Comparison of ENCODE assay signal across 9 cellular contexts in genomic region chr1:31111290-31111951, GRCh38. TPM values are rescaled to one million over a fixed set of nuclear protein-coding genes. Genes with fewer than 3 reads are reported as not detected.
DNase-seq lines count a peak whose midpoint lies in the region; ATAC-seq and TF ChIP-seq lines count a peak whose summit lies in the region.
"Had no signal": no experiment of that assay in that cellular context is flagged by ENCODE, and none has a peak within 500 bp of the region (broad histone marks: within the 10 kb centered on the region; RNA-seq: fewer than 3 reads in every experiment).

No MANE protein-coding gene starts in this region.

- in situ Hi-C loops in mammary epithelial cell (cut with MboI; ENCODE audit: low sequenced_read_pairs in 2 of 2): no loop called here
- in situ Hi-C loops in G401 (cut with HindIII; ENCODE audit: low sequenced_read_pairs): no loop called here

- DNase-seq in Caco-2 (peak; percentile 51 to 59), NCI-H2081 treated with DMSO at 0.1 percent for 48 hours (lab: John Stamatoyannopoulos, UW) (peak; percentile 56), mammary epithelial cell (peak; percentile 72), mesenchymal stem cell (peak; percentile 56), G401 (ENCODE audit: low spot score) (no peak)
- DNase-seq in stimulated activated CD4-positive, alpha-beta T cell treated with anti-CD3 and anti-CD28 coated beads, Interleukin-15, amount 100 ng/mL, for 24 hours: no peak
- DNase-seq in activated CD4-positive, alpha-beta T cell treated with anti-CD3 and anti-CD28 coated beads, Interleukin-2, amount 50 U/mL, for 48 hours: no peak

- CTCF ChIA-PET in Caco-2 (lab: Charles Lee): no interaction called here
- CTCF ChIA-PET in mammary epithelial cell (lab: Charles Lee; ENCODE audit: low non-redundant PET): no interaction called here

- H3K79me2 ChIP-seq in mammary epithelial cell (ENCODE audit: insufficient read depth, low read length): no peaks in the 10 kb centered on the region

- peak overlapping the region; percentile 72 for H3K27ac Mint-ChIP-seq in Caco-2 (ENCODE audit: unreplicated experiment)

- no peak overlapping the region for H2BK120ac ChIP-seq in mesenchymal stem cell (ENCODE audit: low read depth, low read length)

- H3K4me3 Mint-ChIP-seq in Caco-2 (ENCODE audit: unreplicated experiment): no peak overlapping the region

- BruUV-seq in Caco-2 (replicated peaks; lab: Mats Ljungman, UMichigan) (no TSS peak), mammary epithelial cell (replicated peaks; lab: Mats Ljungman, UMichigan) (no TSS peak)

- H3K4me1 Mint-ChIP-seq in Caco-2 (ENCODE audit: low read depth, unreplicated experiment): peaks cover 6% of the 10 kb centered on the region

- H3K27ac ChIP-seq in mammary epithelial cell (ENCODE audit: insufficient read depth, low read depth, low read length): peak overlapping the region; percentile 47
- H3K27ac ChIP-seq in mesenchymal stem cell (ENCODE audit: low read length, poor library complexity, severe bottlenecking): no peak overlapping the region
- H3K27ac ChIP-seq: cardiac muscle cell had no signal

- H2BK12ac ChIP-seq in mesenchymal stem cell (ENCODE audit: low read length in 2 of 2): no peak overlapping the region

- no peaks in the 10 kb centered on the region for H3K27me3 Mint-ChIP-seq in Caco-2 (ENCODE audit: insufficient read depth, unreplicated experiment)

- dilution Hi-C loops in mammary epithelial cell (cut with HindIII; ENCODE audit: low sequenced_read_pairs): no loop called here

- POLR2A ChIA-PET in Caco-2 (lab: Charles Lee): interaction anchor here (1.0 kb wide), 1 partner anchor 46 kb away, joined by 6 read pairs; the partner anchor contains the start of gene PUM1

- H3K23ac ChIP-seq in mesenchymal stem cell (ENCODE audit: low read length in 2 of 2): no peak overlapping the region

- H3K4me1 ChIP-seq in Caco-2 (peaks cover 8% of the 10 kb centered on the region), mammary epithelial cell (ENCODE audit: insufficient read depth, low read length) (peaks cover 6% of the 10 kb centered on the region), mesenchymal stem cell (ENCODE audit: control insufficient read depth, insufficient read depth, low read depth, low read length) (peaks cover 1% of the 10 kb centered on the region)

- H3K14ac ChIP-seq in mesenchymal stem cell (ENCODE audit: low read length in 2 of 2): no peak overlapping the region

- H3K18ac ChIP-seq in mesenchymal stem cell (ENCODE audit: low read depth in 1 of 2, low read length in 2 of 2): peak overlapping the region in 1 of 2 experiments; percentile 73

- H3K9me3 ChIP-seq in Caco-2 (no peaks in the 10 kb centered on the region), mammary epithelial cell (replicated peaks; ENCODE audit: insufficient read depth, low read length) (no peaks in the 10 kb centered on the region), mesenchymal stem cell (ENCODE audit: control insufficient read depth, low read length) (no peaks in the 10 kb centered on the region)

- no peak overlapping the region for H4K91ac ChIP-seq in mesenchymal stem cell (ENCODE audit: low read length)

- H3K4me3 ChIP-seq in Caco-2 (ENCODE audit: low read depth, low read length): no peak overlapping the region
- H3K4me3 ChIP-seq in mammary epithelial cell (replicated peaks in 1 of 3; ENCODE audit: insufficient read depth in 1 of 3, low read depth in 2 of 3, low read length in 3 of 3): no peak overlapping the region
- no peak overlapping the region for H3K4me3 ChIP-seq in mesenchymal stem cell (ENCODE audit: insufficient read depth in 1 of 2, low read depth in 1 of 2, low read length in 2 of 2)
- H3K4me3 ChIP-seq: cardiac muscle cell had no signal

- H3K36me3 Mint-ChIP-seq in Caco-2 (ENCODE audit: insufficient read depth, unreplicated experiment): no peaks in the 10 kb centered on the region

- peak overlapping the region; percentile 47 for H2AFZ ChIP-seq in mammary epithelial cell (ENCODE audit: low read depth, low read length)
- no peak overlapping the region for H2AFZ ChIP-seq in mesenchymal stem cell (ENCODE audit: low read depth, low read length)

- ATAC-seq in GM18498 (IDR thresholded peaks at IDR 0.05; ENCODE audit: unreplicated experiment): no peak

- H3K27me3 ChIP-seq in Caco-2 (replicated peaks; ENCODE audit: control insufficient read depth, insufficient read depth, low read length): no peaks in the 10 kb centered on the region
- no peaks in the 10 kb centered on the region for H3K27me3 ChIP-seq in mammary epithelial cell (ENCODE audit: insufficient read depth, low read length)
- no peaks in the 10 kb centered on the region for H3K27me3 ChIP-seq in mesenchymal stem cell (ENCODE audit: control insufficient read depth in 1 of 2, insufficient read depth in 1 of 2, low read length in 2 of 2)
- H3K27me3 ChIP-seq: cardiac muscle cell had no signal

- 29% methylated on average over 6 of the region's 8 CpGs for WGBS in mammary epithelial cell (ENCODE audit: low coverage, missing lambda C conversion rate)
- WGBS in mesenchymal stem cell: 66% methylated on average over 6 of the region's 8 CpGs

- H2AK5ac ChIP-seq in mesenchymal stem cell (ENCODE audit: low read length, severe bottlenecking): no peak overlapping the region

- no peaks in the 10 kb centered on the region for H3K36me3 ChIP-seq in Caco-2 (ENCODE audit: control insufficient read depth, insufficient read depth, low read length)
- H3K36me3 ChIP-seq in mammary epithelial cell (ENCODE audit: insufficient read depth, low read length): no peaks in the 10 kb centered on the region
- no peaks in the 10 kb centered on the region for H3K36me3 ChIP-seq in mesenchymal stem cell (ENCODE audit: control insufficient read depth in 1 of 2, insufficient read depth in 2 of 2, low read depth in 1 of 2, low read length in 2 of 2)
- H3K36me3 ChIP-seq: cardiac muscle cell had no signal

- no peaks in the 10 kb centered on the region for H3K9me3 Mint-ChIP-seq in Caco-2 (ENCODE audit: unreplicated experiment)

- H2BK5ac ChIP-seq in mesenchymal stem cell (ENCODE audit: low read depth, low read length, poor library complexity, severe bottlenecking): no peak overlapping the region

- intact Hi-C loops in Caco-2 (cut with micrococcal nuclease; ENCODE audit: unreplicated experiment): no loop called here
- intact Hi-C loops in mammary epithelial cell (cut with micrococcal nuclease): loop anchor here (5.0 kb wide), 1 partner anchor 41 kb away; no protein-coding TSS in a partner anchor

- H4K20me1 ChIP-seq in mammary epithelial cell (ENCODE audit: insufficient read depth, low read length): no peaks in the 10 kb centered on the region

- no peaks in the 10 kb centered on the region for H3K79me1 ChIP-seq in mesenchymal stem cell (replicated peaks; ENCODE audit: low read length, poor library complexity, severe bottlenecking)

- H4K8ac ChIP-seq in mesenchymal stem cell (ENCODE audit: low read length): no peak overlapping the region

- H3K4me2 ChIP-seq in mammary epithelial cell (ENCODE audit: insufficient read depth, low read depth, low read length) (peak overlapping the region; percentile 50), mesenchymal stem cell (ENCODE audit: low read length, poor library complexity, severe bottlenecking) (no peak overlapping the region)

- peak overlapping the region; percentile 40 for H2BK15ac ChIP-seq in mesenchymal stem cell (ENCODE audit: low read depth, poor library complexity, severe bottlenecking)

- H3K4ac ChIP-seq in mesenchymal stem cell (ENCODE audit: low read depth in 1 of 2, low read length in 2 of 2): peak overlapping the region in 1 of 2 experiments; percentile 80

- H3K9ac ChIP-seq in mammary epithelial cell (ENCODE audit: insufficient read depth, low read length) (peak overlapping the region; percentile 0), mesenchymal stem cell (ENCODE audit: low read length) (peak overlapping the region; percentile 38)

- no peak for TF ChIP-seq CTCF in Caco-2 (IDR thresholded peaks at IDR 0.05; ENCODE audit: insufficient read depth in 1 of 2, low read depth in 1 of 2, low read length in 1 of 2, severe bottlenecking in 1 of 2, unreplicated experiment in 1 of 2)
- TF ChIP-seq CTCF in mammary epithelial cell (conservative IDR thresholded peaks at IDR 0.05 in 1 of 2, IDR thresholded peaks at IDR 0.05 in 1 of 2; ENCODE audit: extremely low read depth in 1 of 2, insufficient read depth in 1 of 2, low read depth in 1 of 2, low read length in 2 of 2): no peak

RNA-seq across cellular contexts. Expression of gene PUM1, which starts 45.9 kb away (rescaled TPM):
- 92.3 and 93.7 TPM in 2 replicates for total RNA-seq in Caco-2 (2022)
- 100 to 1,000 TPM in 1 of 2 donors, 10 to 100 TPM in 1; 91.2 to 107 TPM for total RNA-seq in mammary epithelial cell
- polyA plus RNA-seq in mammary epithelial cell: 94.7 TPM
- polyA minus RNA-seq in mammary epithelial cell: 265 TPM
- 40.3 TPM for polyA plus RNA-seq in mesenchymal stem cell (2013, experiment 1 of 2)
- polyA plus RNA-seq in mesenchymal stem cell (2013, experiment 2 of 2): 38.7 TPM
- total RNA-seq in G401 (2014; rRNA removed; shearing (Covaris generic)): 43.0 and 64.4 TPM in 2 replicates

Comparison
In these comparisons a context has a peak if more than half of its experiments do, and no peak if none do; other contexts are left out.
1. DNase-seq: peak in Caco-2 (2 of 2), NCI-H2081 treated with DMSO at 0.1 percent for 48 hours (single experiment), mammary epithelial cell (single experiment) and mesenchymal stem cell (single experiment); none in G401 (single experiment), stimulated activated CD4-positive, alpha-beta T cell treated with anti-CD3 and anti-CD28 coated beads, Interleukin-15, amount 100 ng/mL, for 24 hours (single experiment) and activated CD4-positive, alpha-beta T cell treated with anti-CD3 and anti-CD28 coated beads, Interleukin-2, amount 50 U/mL, for 48 hours (0 of 2).